Comparison of ENCODE assay signal across 1 cellular context in genomic region chr1:59076612-59077011, GRCh38.
A peak's percentile ranks its signal among the peaks of the same experiment; 100 is the strongest.
TF ChIP-seq lines count a peak whose summit lies in the region.

No MANE protein-coding gene starts in this region.

TF ChIP-seq in K562, 482 proteins besides CTCF, POLR2A, EP300 and RAD21 (continued from another document and continues in another):
- TF ChIP-seq NR3C1 (CRISPR knock-in tag; IDR thresholded peaks at IDR 0.05) = no peak
- TF ChIP-seq SNAPC5 (CRISPR knock-in tag; IDR thresholded peaks at IDR 0.05) = no peak
- no peak for TF ChIP-seq ZBTB43 (CRISPR knock-in tag; IDR thresholded peaks at IDR 0.05)
- no peak for TF ChIP-seq SRSF1 (IDR thresholded peaks at IDR 0.05; ENCODE audit: low read depth, low read length)
- TF ChIP-seq SMAD2 (IDR thresholded peaks at IDR 0.05; ENCODE audit: low read depth, low read length) = no peak
- no peak for TF ChIP-seq E2F3 (CRISPR knock-in tag; IDR thresholded peaks at IDR 0.05)
- TF ChIP-seq ZBTB49 (CRISPR knock-in tag; IDR thresholded peaks at IDR 0.05; ENCODE audit: borderline replicate concordance) = no peak
- no peak for TF ChIP-seq FOXJ2 (tag; IDR thresholded peaks at IDR 0.05)
- TF ChIP-seq ZNF668 (CRISPR knock-in tag; IDR thresholded peaks at IDR 0.05) = no peak
- TF ChIP-seq ARID3A (IDR thresholded peaks at IDR 0.05; ENCODE audit: borderline replicate concordance, low read depth, low read length) = peak; percentile 76; the same call in 1 of the 2 replicates
- no peak for TF ChIP-seq IRF1 (CRISPR knock-in tag; IDR thresholded peaks at IDR 0.05; ENCODE audit: borderline replicate concordance)
- TF ChIP-seq ZBTB2 (IDR thresholded peaks at IDR 0.05) = no peak
- no peak for TF ChIP-seq MAFG (tag; conservative IDR thresholded peaks at IDR 0.05)
- no peak for TF ChIP-seq ZNF740 (CRISPR knock-in tag; IDR thresholded peaks at IDR 0.05)
- TF ChIP-seq ZNF740 (tag; IDR thresholded peaks at IDR 0.05) = no peak
- TF ChIP-seq IRF9 (tag; IDR thresholded peaks at IDR 0.05) = no peak
- TF ChIP-seq KDM5B (IDR thresholded peaks at IDR 0.05; ENCODE audit: insufficient replicate concordance, low read depth, low read length) = no peak
- no peak for TF ChIP-seq CGGBP1 (CRISPR knock-in tag; IDR thresholded peaks at IDR 0.05)
- no peak for TF ChIP-seq XRCC4 (IDR thresholded peaks at IDR 0.05; ENCODE audit: extremely low read depth, insufficient read depth, insufficient read length)
- TF ChIP-seq BRCA1 (IDR thresholded peaks at IDR 0.05) = no peak
- TF ChIP-seq BRCA1 (CRISPR knock-in tag; IDR thresholded peaks at IDR 0.05) = no peak
- TF ChIP-seq LEF1 (IDR thresholded peaks at IDR 0.05) = 0 out of 2 replicates have a peak, but pooled peaks have one; percentile 24
- peak; percentile 90 for TF ChIP-seq CBFA2T3 (IDR thresholded peaks at IDR 0.05)
- no peak for TF ChIP-seq TFE3 (CRISPR knock-in tag; IDR thresholded peaks at IDR 0.05)
- no peak for TF ChIP-seq ELF4 (CRISPR knock-in tag; IDR thresholded peaks at IDR 0.05)
- 0 out of 2 replicates have a peak, but pooled peaks have one; percentile 13 for TF ChIP-seq MYC (IDR thresholded peaks at IDR 0.05; ENCODE audit: low read depth, low read length)
- TF ChIP-seq MYC (CRISPR knock-in tag; IDR thresholded peaks at IDR 0.05; ENCODE audit: borderline replicate concordance, low read depth) = no peak
- no peak for TF ChIP-seq TAF15 (IDR thresholded peaks at IDR 0.05; ENCODE audit: low read depth, low read length)
- peak; percentile 23 to 53; a peak in 3 of 4 replicates for TF ChIP-seq KDM1A (IDR thresholded peaks at IDR 0.05)
- no peak for TF ChIP-seq NONO (IDR thresholded peaks at IDR 0.05; ENCODE audit: low read depth in 2 of 2, low read length in 1 of 2)
- no peak for TF ChIP-seq ZNF79 (CRISPR knock-in tag; IDR thresholded peaks at IDR 0.05; ENCODE audit: low read depth)
- TF ChIP-seq ZNF134 (CRISPR knock-in tag; conservative IDR thresholded peaks at IDR 0.05) = no peak
- TF ChIP-seq POLR2G (IDR thresholded peaks at IDR 0.05; ENCODE audit: low read depth, low read length) = no peak
- TF ChIP-seq ZBTB12 (CRISPR knock-in tag; IDR thresholded peaks at IDR 0.05) = no peak
- no peak for TF ChIP-seq ZNF280B (CRISPR knock-in tag; IDR thresholded peaks at IDR 0.05)
- no peak for TF ChIP-seq MBD1 (CRISPR knock-in tag; IDR thresholded peaks at IDR 0.05)
- TF ChIP-seq TAL1 (IDR thresholded peaks at IDR 0.05) = peak; percentile 82
- no peak for TF ChIP-seq SMARCA5 (IDR thresholded peaks at IDR 0.05)
- TF ChIP-seq SMAD4 (CRISPR knock-in tag; conservative IDR thresholded peaks at IDR 0.05) = no peak
- peak; percentile 22; the same call in 1 of the 2 replicates for TF ChIP-seq ESRRA (IDR thresholded peaks at IDR 0.05; ENCODE audit: borderline replicate concordance, low read depth)
- TF ChIP-seq HCFC1 (IDR thresholded peaks at IDR 0.05; ENCODE audit: low read depth, low read length) = no peak
- TF ChIP-seq SAFB (IDR thresholded peaks at IDR 0.05; ENCODE audit: borderline replicate concordance, low read depth, low read length) = no peak
- TF ChIP-seq MLLT1 (IDR thresholded peaks at IDR 0.05) = no peak
- no peak for TF ChIP-seq MLX (CRISPR knock-in tag; conservative IDR thresholded peaks at IDR 0.05)
- no peak for TF ChIP-seq OTX1 (CRISPR knock-in tag; IDR thresholded peaks at IDR 0.05)
- no peak for TF ChIP-seq NCOA2 (IDR thresholded peaks at IDR 0.05; ENCODE audit: partially characterized antibody in 2 of 2)
- no peak for TF ChIP-seq CAMTA2 (CRISPR knock-in tag; conservative IDR thresholded peaks at IDR 0.05)
